11 cellular contexts compared by ENCODE assay signal in the genomic region with DNA sequence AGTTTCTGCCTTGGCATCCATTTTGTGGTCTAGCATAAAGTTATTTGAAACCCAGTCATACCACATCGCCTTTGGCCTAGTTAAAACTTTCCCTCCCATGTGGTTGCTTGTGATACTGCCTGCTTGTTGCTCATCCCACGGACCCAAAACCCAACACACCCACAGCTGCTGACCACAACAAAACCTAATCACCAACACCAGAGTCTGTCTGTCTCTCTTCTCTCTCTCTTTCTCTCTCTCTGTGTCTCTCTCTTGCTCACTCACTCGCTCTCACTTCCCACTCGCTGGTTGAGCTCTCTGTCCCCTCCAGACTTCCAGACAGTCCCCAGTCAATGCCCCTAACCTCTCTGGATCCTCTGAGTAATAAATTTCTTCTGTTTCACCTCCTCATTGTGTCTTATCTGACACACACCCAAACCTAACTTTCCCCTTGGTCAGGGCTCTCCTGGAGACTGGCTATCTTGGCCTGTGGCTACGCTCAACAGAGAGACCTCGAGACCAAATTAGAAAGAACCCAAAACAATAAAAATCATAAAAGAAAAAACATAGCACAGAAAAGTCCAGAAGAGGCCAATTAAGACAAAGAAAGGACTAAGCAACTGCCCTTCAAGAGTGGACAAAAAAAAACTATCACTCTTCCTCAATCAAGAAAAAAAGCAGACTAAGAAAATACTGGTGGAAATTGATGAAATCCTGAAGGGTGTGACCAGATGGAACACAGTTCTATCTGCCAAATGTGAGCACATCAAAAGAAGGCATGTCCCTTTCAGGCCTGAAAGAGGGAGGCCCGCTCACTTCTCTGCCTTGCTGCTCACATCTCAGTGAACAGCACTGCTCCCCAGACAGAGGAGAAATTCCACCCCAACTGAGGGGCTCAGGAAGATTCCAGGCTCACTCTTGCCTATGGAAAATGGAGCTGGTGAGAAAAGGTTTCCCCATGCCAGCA. TPM values are rescaled to one million over a fixed set of nuclear protein-coding genes. Genes with fewer than 3 reads are reported as not detected.
A peak's percentile ranks its signal among the peaks of the same experiment; 100 is the strongest.
DNase-seq lines count a peak whose midpoint lies in the region; ATAC-seq, FAIRE-seq and TF ChIP-seq lines count a peak whose summit lies in the region.
"Had no signal": no experiment of that assay in that cellular context is flagged by ENCODE, and none has a peak within 500 bp of the region (broad histone marks: within the 10 kb centered on the region; RNA-seq: fewer than 3 reads in every experiment).

No MANE protein-coding gene starts in this region.

- H3K36me3 ChIP-seq in suprapubic skin (no peaks in the 10 kb centered on the region), right atrium auricular region (no peaks in the 10 kb centered on the region)

- H3K4me1 ChIP-seq in suprapubic skin, result peaks cover 11% of the 10 kb centered on the region
- no peaks in the 10 kb centered on the region for H3K4me1 ChIP-seq in right atrium auricular region

- H3K27ac ChIP-seq in suprapubic skin (no peak overlapping the region), right atrium auricular region (no peak overlapping the region)

- no peak for TF ChIP-seq POLR2A in suprapubic skin (IDR thresholded peaks at IDR 0.05)

- no peaks in the 10 kb centered on the region for H3K27me3 ChIP-seq in suprapubic skin
- H3K27me3 ChIP-seq in right atrium auricular region, result no peaks in the 10 kb centered on the region

- no peaks in the 10 kb centered on the region for H3K9me3 ChIP-seq in suprapubic skin
- no peaks in the 10 kb centered on the region for H3K9me3 ChIP-seq in right atrium auricular region

- H3K4me3 ChIP-seq in suprapubic skin (no peak overlapping the region), right atrium auricular region (no peak overlapping the region)

- peak; percentile 57 for DNase-seq in AG08395 (ENCODE audit: low spot score)
- DNase-seq in GM20000 (ENCODE audit: low spot score), result peak; percentile 18
- peak; percentile 27 for DNase-seq in RCC 7860 (ENCODE audit: low spot score)
- peak; percentile 37 for DNase-seq in fibroblast of gingiva (ENCODE audit: low read depth)
- no peak for DNase-seq in suprapubic skin (ENCODE audit: low spot score in 2 of 2)
- DNase-seq in right atrium auricular region (ENCODE audit: low spot score), result no peak
- DNase-seq: Calu3, cortex of kidney had no signal

- 78% methylated on average over 7 of the region's 7 CpGs for WGBS in suprapubic skin

- ATAC-seq in GM21737 (IDR thresholded peaks at IDR 0.05; ENCODE audit: unreplicated experiment) (no peak), GM18861 (IDR thresholded peaks at IDR 0.05; ENCODE audit: unreplicated experiment) (no peak)
- ATAC-seq: Panc1 had no signal

- no peak for TF ChIP-seq CTCF in GM20000 (IDR thresholded peaks at IDR 0.05; ENCODE audit: extremely low read depth, missing control alignments)
- TF ChIP-seq CTCF in suprapubic skin (IDR thresholded peaks at IDR 0.05), result no peak
- TF ChIP-seq CTCF in right atrium auricular region (IDR thresholded peaks at IDR 0.05), result no peak

- peak; percentile 49 for FAIRE-seq in RCC 7860 (lab: Jason Lieb, UNC)

- no peak for TF ChIP-seq EP300 in suprapubic skin (IDR thresholded peaks at IDR 0.05)

RNA-seq across cellular contexts. Expression of a gene that starts 41.4 kb away (rescaled TPM):
- total RNA-seq in suprapubic skin (10 to 100 TPM in 2 of 4 donors, 1 to 10 TPM in 2; 7.2 to 12.1 (median 9.9) TPM), right atrium auricular region (1 to 10 TPM; 5.9 to 7.8 TPM)

Comparison
In these comparisons a context has a peak if more than half of its experiments do, and no peak if none do; other contexts are left out.
1. DNase-seq: peak in AG08395 (single experiment), GM20000 (single experiment), RCC 7860 (single experiment) and fibroblast of gingiva (single experiment); none in suprapubic skin (0 of 2) and right atrium auricular region (single experiment).